ENCODE assay signal across 18 cellular contexts in the genomic region with DNA sequence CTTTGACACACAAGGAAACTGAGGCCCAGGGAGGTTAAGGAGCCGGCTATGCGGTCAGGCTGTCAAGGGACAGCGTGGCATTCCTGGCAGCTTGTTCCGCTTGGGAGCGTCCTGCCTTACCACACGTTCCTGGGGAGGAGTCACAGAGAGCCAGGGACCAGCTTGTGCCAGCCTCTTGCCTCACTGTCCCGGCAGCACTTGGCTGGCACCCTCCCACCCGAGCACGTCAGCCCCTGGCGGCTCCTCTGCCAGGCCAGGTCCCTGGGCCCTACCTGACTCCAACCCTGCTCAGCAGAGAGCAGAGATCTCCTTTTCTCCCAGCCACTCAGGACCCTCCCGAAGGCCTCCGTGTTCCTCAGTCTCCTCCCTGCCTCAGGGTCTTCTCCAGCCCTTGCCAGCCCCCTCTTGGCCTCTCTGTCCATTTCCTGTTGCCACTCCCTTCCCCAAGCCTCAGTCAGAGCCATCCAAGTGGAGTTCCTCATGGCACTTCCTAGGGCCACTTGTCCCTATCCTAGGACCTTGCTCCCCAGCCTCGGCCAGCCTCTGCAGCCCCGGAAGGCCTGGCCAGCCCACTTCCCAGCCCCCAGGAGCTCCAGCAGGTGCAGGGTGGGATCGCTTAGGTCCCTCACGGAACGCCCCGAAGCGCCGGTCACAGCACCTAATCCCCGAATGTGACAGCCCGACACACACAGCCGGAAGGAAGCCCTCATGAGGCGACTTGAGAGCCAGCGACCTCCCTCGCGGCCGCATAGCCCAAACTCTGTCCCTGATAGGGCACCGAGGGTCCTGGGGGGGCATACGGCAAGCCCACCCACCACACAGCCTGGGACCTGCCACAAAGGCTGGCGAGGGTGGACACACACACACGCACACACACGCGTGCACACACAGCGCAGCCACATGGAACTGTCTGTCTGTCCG.
DNase-seq lines count a peak whose midpoint lies in the region; ATAC-seq, FAIRE-seq and TF ChIP-seq lines count a peak whose summit lies in the region.
"Had no signal": no experiment of that assay in that cellular context is flagged by ENCODE, and none has a peak within 500 bp of the region (broad histone marks: within the 10 kb centered on the region; RNA-seq: fewer than 3 reads in every experiment).

No MANE protein-coding gene starts in this region.

- H3K36me3 ChIP-seq in K562 (ENCODE audit: control insufficient read depth, insufficient read depth, low read length), result no peaks in the 10 kb centered on the region
- peaks cover 6% of the 10 kb centered on the region for H3K36me3 ChIP-seq in cardiac muscle cell
- H3K36me3 ChIP-seq in transverse colon, result peaks cover 0 to 4% (median 0%) of the 10 kb centered on the region in 4 donors
- H3K36me3 ChIP-seq in Peyer's patch, result peaks cover 0 to 35% (median 0%) of the 10 kb centered on the region in 3 donors
- H3K36me3 ChIP-seq: uterus had no signal

- peaks cover under 1 to 6% (median under 1%) of the 10 kb centered on the region in 3 donors for H3K27me3 Mint-ChIP-seq in CD14-positive monocyte (ENCODE audit: low read depth in 3 of 3)
- H3K27me3 Mint-ChIP-seq: activated CD8-positive, alpha-beta memory T cell treated with anti-CD3 and anti-CD28 coated beads, Interleukin-2, amount 10 ng/mL, durations not matched to agents 7 days and 5 days; activated naive CD8-positive, alpha-beta T cell had no signal

- in situ Hi-C loops in K562 (cut with MboI) (no loop called here), transverse colon (cut with MboI; ENCODE audit: low pct_ligation_motif_present in 1 of 4, low pct_unique_long_range_greater_than_20kb in 1 of 4, low sequenced_read_pairs in 3 of 4) (no loop called here)

- H3K4me3 ChIP-seq in K562 (no peak overlapping the region), cardiac muscle cell (no peak overlapping the region), transverse colon (no peak overlapping the region), Peyer's patch (no peak overlapping the region)
- H3K4me3 ChIP-seq: uterus had no signal

- no TSS peak for BruUV-seq in K562 (replicated peaks; lab: Mats Ljungman, UMichigan)

- H3K36me3 Mint-ChIP-seq in CD14-positive monocyte, result no peaks in the 10 kb centered on the region
- H3K36me3 Mint-ChIP-seq: activated CD8-positive, alpha-beta memory T cell treated with anti-CD3 and anti-CD28 coated beads, Interleukin-2, amount 10 ng/mL, durations not matched to agents 7 days and 5 days; activated naive CD8-positive, alpha-beta T cell had no signal

- no peak for TF ChIP-seq POLR2A in K562 (conservative IDR thresholded peaks at IDR 0.05)
- TF ChIP-seq POLR2A in transverse colon (IDR thresholded peaks at IDR 0.05), result no peak
- TF ChIP-seq POLR2A in Peyer's patch (IDR thresholded peaks at IDR 0.05), result no peak

- H3K27me3 ChIP-seq in K562 (ENCODE audit: control insufficient read depth in 2 of 2, insufficient read depth in 2 of 2, low read length in 2 of 2) (peaks cover 55 to 89% of the 10 kb centered on the region in 2 experiments), cardiac muscle cell (no peaks in the 10 kb centered on the region), transverse colon (no peaks in the 10 kb centered on the region), Peyer's patch (no peaks in the 10 kb centered on the region)
- H3K27me3 ChIP-seq: uterus had no signal

- H3K9me3 Mint-ChIP-seq in CD14-positive monocyte, result no peaks in the 10 kb centered on the region

- no peak for TF ChIP-seq EP300 in K562 (IDR thresholded peaks at IDR 0.05; ENCODE audit: low read length)
- peak; percentile 44 for TF ChIP-seq EP300 in transverse colon (IDR thresholded peaks at IDR 0.05; ENCODE audit: low read depth)

- H3K4me1 Mint-ChIP-seq in CD14-positive monocyte, result peaks cover 1% of the 10 kb centered on the region
- H3K4me1 Mint-ChIP-seq: activated CD8-positive, alpha-beta memory T cell treated with anti-CD3 and anti-CD28 coated beads, Interleukin-2, amount 10 ng/mL, durations not matched to agents 7 days and 5 days had no signal

- H4K20me1 ChIP-seq in K562 (replicated peaks; ENCODE audit: control insufficient read depth, insufficient read depth, low read length), result peaks cover 40% of the 10 kb centered on the region

- no peak for FAIRE-seq in K562 (lab: Jason Lieb, UNC)
- FAIRE-seq: GM12891 had no signal

- no peak overlapping the region for H3K4me2 ChIP-seq in K562 (ENCODE audit: insufficient read depth, low read length)

- H3K9me3 ChIP-seq in K562 (replicated peaks; ENCODE audit: control insufficient read depth, insufficient read depth, low read depth, low read length) (peaks cover 3% of the 10 kb centered on the region; the same call in 1 of the 2 replicates), cardiac muscle cell (ENCODE audit: low read depth) (no peaks in the 10 kb centered on the region), transverse colon (no peaks in the 10 kb centered on the region), Peyer's patch (no peaks in the 10 kb centered on the region)
- H3K9me3 ChIP-seq: uterus had no signal

- DNase-seq in K562 (ENCODE audit: extremely low read depth in 1 of 4, low spot score in 3 of 4) (no peak), cardiac muscle cell (ENCODE audit: low read depth in 1 of 2, low spot score in 1 of 2) (no peak), mucosa of gallbladder (ENCODE audit: low spot score) (peak; percentile 92), transverse colon (peak; percentile 50), Peyer's patch (no peak), CD14-positive monocyte (ENCODE audit: low spot score) (no peak), NCI-H1930 (lab: John Stamatoyannopoulos, UW) (no peak)
- DNase-seq: activated CD8-positive, alpha-beta memory T cell treated with anti-CD3 and anti-CD28 coated beads, Interleukin-2, amount 10 ng/mL, durations not matched to agents 7 days and 5 days; cerebellar nuclear complex; hippocampal formation; IMR-90; mesendoderm; NCI-H1105; NCI-H345; stimulated activated CD8-positive, alpha-beta memory T cell treated with anti-CD3 and anti-CD28 coated beads, Interleukin-4, amount 100 ng/mL, for 48 hours; uterus had no signal

- TF ChIP-seq CTCF in K562 (IDR thresholded peaks at IDR 0.05 in 2 of 3, conservative IDR thresholded peaks at IDR 0.05 in 1 of 3; ENCODE audit: insufficient read depth in 2 of 3, low read depth in 1 of 3, low read length in 3 of 3) (no peak), cardiac muscle cell (IDR thresholded peaks at IDR 0.05; ENCODE audit: low read depth, low read length) (no peak), transverse colon (IDR thresholded peaks at IDR 0.05) (no peak), Peyer's patch (IDR thresholded peaks at IDR 0.05) (no peak), CD14-positive monocyte (IDR thresholded peaks at IDR 0.05) (no peak)

- CTCF ChIA-PET in K562 (lab: Yijun Ruan, JAX; ENCODE audit: low intra/inter-chr PET ratio), result no interaction called here

- 0 out of 4 replicates have a peak overlapping the region, but pooled peaks of 1 of the 2 experiments have one; percentile 8 for H3K9ac ChIP-seq in K562 (ENCODE audit: insufficient read depth in 1 of 2, low read depth in 2 of 2, low read length in 2 of 2)

- ATAC-seq in K562, result no peak
- ATAC-seq: activated CD8-positive, alpha-beta memory T cell treated with anti-CD3 and anti-CD28 coated beads, Interleukin-2, amount 10 ng/mL, durations not matched to agents 7 days and 5 days had no signal

- 9% methylated on average over 36 of the region's 36 CpGs for whole genome bisulfite sequencing in K562 (ENCODE audit: insufficient coverage, low coverage, missing lambda C conversion rate)
- 87 to 90% methylated on average over 2 to 36 of the region's 36 CpGs for WGBS in transverse colon (ENCODE audit: low coverage in 1 of 2), 2 donors

- intact Hi-C loops in K562 (cut with micrococcal nuclease), result no loop called here
- intact Hi-C loops in transverse colon (cut with DNase I; ENCODE audit: low total_unique reads), result no loop called here
- intact Hi-C loops in CD14-positive monocyte (cut with micrococcal nuclease), result no loop called here

- TF ChIP-seq RAD21 in K562 (CRISPR knock-in tag; conservative IDR thresholded peaks at IDR 0.05 in 1 of 2, IDR thresholded peaks at IDR 0.05 in 1 of 2), result no peak

- H3K27ac ChIP-seq in K562 (ENCODE audit: extremely low read depth, low read depth, low read length) (no peak overlapping the region), cardiac muscle cell (peak overlapping the region; percentile 94), transverse colon (peak overlapping the region; percentile 83 to 95 (median 94)), Peyer's patch (peak overlapping the region in 1 of 4 donors; percentile 81)

- H3K9me1 ChIP-seq in K562 (ENCODE audit: control insufficient read depth, insufficient read depth, low read length), result no peaks in the 10 kb centered on the region

- H3K4me1 ChIP-seq in K562 (replicated peaks in 1 of 2; ENCODE audit: control insufficient read depth in 2 of 2, insufficient read depth in 2 of 2, low read length in 2 of 2) (peaks cover 0 to 46% of the 10 kb centered on the region in 2 experiments; a peak in 2 of 5 replicates), cardiac muscle cell (ENCODE audit: low read depth) (peaks cover 50% of the 10 kb centered on the region), transverse colon (peaks cover 15 to 55% (median 39%) of the 10 kb centered on the region in 4 donors), Peyer's patch (peaks cover 0 to 59% (median 0%) of the 10 kb centered on the region in 4 donors)

- POLR2A ChIA-PET in K562 (lab: Yijun Ruan, JAX), result interaction anchor here (0.6 kb wide), 1 partner anchor 21 kb away, joined by 3 read pairs; no protein-coding TSS in a partner anchor

- H2AFZ ChIP-seq in K562 (ENCODE audit: low read depth, low read length), result no peak overlapping the region

- H3K27ac Mint-ChIP-seq in CD14-positive monocyte, result no peak overlapping the region
- H3K27ac Mint-ChIP-seq: activated CD8-positive, alpha-beta memory T cell treated with anti-CD3 and anti-CD28 coated beads, Interleukin-2, amount 10 ng/mL, durations not matched to agents 7 days and 5 days; activated naive CD8-positive, alpha-beta T cell had no signal

- no peak overlapping the region for H3K4me3 Mint-ChIP-seq in CD14-positive monocyte
- H3K4me3 Mint-ChIP-seq: activated CD8-positive, alpha-beta memory T cell treated with anti-CD3 and anti-CD28 coated beads, Interleukin-2, amount 10 ng/mL, durations not matched to agents 7 days and 5 days; activated naive CD8-positive, alpha-beta T cell had no signal

- H3K79me2 ChIP-seq in K562 (ENCODE audit: control insufficient read depth, insufficient read depth, low read length), result no peaks in the 10 kb centered on the region

TF ChIP-seq in K562, 482 proteins besides CTCF, POLR2A, EP300 and RAD21:
- TF ChIP-seq CREB1 (IDR thresholded peaks at IDR 0.05), result no peak
- no peak for TF ChIP-seq CREB1 (CRISPR knock-in tag; IDR thresholded peaks at IDR 0.05)
- TF ChIP-seq, protein P1, sequence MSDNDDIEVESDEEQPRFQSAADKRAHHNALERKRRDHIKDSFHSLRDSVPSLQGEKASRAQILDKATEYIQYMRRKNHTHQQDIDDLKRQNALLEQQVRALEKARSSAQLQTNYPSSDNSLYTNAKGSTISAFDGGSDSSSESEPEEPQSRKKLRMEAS (CRISPR knock-in tag; IDR thresholded peaks at IDR 0.05), result peak; percentile 14; the same call in 1 of the 2 replicates
TF ChIP-seq in K562: peak in this region for 1.

Comparison
In these comparisons a context has a peak if more than half of its experiments do, and no peak if none do; other contexts are left out.
1. DNase-seq: peak in mucosa of gallbladder (single experiment) and transverse colon (single experiment); none in K562 (0 of 4), cardiac muscle cell (0 of 2), Peyer's patch (0 of 3), CD14-positive monocyte (single experiment) and NCI-H1930 (0 of 2).